17 cellular contexts compared by ENCODE assay signal in the genomic region with DNA sequence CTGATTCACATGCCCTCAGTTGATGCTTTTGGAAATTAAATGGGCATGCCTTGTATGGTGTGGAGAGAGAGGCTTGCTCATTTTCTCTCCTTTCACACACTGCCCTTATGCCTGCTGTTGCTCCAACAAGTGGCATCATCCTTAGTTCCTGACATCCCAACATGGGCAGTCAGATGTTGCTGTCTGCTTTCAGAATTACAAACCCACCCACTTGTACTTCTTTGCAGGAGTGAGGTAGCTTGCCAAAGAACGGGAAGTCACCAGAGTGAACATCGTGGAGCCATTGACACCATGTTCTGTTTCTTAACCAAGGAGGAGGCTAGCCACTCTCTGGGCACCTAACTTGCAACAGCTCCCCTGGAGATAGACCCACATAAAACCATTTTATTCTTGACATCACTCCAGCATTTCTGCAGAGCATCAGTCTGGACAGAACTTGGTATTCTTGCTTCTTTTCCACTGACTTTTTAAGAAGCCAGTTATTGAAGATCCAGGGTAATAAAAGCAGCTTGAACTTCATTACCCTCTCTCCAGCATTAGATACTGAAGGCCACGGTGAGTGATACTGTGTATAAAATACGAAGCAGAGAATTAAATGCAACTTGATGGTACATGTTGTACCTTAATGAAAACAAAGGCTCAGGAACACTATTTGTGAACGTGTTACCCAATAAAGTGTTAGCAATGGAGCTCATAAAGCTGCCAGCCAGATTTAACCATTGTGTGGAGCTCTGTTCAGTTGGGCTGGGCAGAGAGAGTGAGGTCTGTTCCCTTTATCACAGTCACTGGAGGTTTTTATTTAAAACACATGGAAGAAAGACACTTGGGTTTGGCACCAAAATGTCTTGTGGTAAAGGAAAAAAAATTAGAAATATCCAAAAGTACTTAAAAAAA.
"Had no signal": no experiment of that assay in that cellular context is flagged by ENCODE, and none has a peak within 500 bp of the region (broad histone marks: within the 10 kb centered on the region; RNA-seq: fewer than 3 reads in every experiment).

No MANE protein-coding gene starts in this region.

- DNase-seq: activated CD4-positive, alpha-beta T cell treated with anti-CD3 and anti-CD28 coated beads, Interleukin-2, amount 10 ng/mL, durations not matched to agents 7 days and 5 days; activated CD8-positive, alpha-beta memory T cell treated with anti-CD3 and anti-CD28 coated beads for 24 hours; activated naive CD8-positive, alpha-beta T cell treated with anti-CD3 and anti-CD28 coated beads for 36 hours; brain microvascular endothelial cell; mammary epithelial cell; mucosa of descending colon; natural killer cell; occipital lobe; right lobe of liver; stimulated activated naive CD8-positive, alpha-beta T cell treated with anti-CD3 and anti-CD28 coated beads, Interleukin-15, Interleukin-2, amounts not matched to agents 100 U/mL and 50 U/mL, for 24 hours; upper lobe of left lung had no signal

- H3K27me3 Mint-ChIP-seq: activated naive CD8-positive, alpha-beta T cell treated with anti-CD3 and anti-CD28 coated beads for 36 hours had no signal

- H3K9me3 Mint-ChIP-seq: activated CD4-positive, alpha-beta T cell treated with anti-CD3 and anti-CD28 coated beads, Interleukin-2, amount 10 ng/mL, durations not matched to agents 7 days and 5 days; activated naive CD8-positive, alpha-beta T cell treated with anti-CD3 and anti-CD28 coated beads for 36 hours; central memory CD8-positive, alpha-beta T cell; natural killer cell; T-helper 2 cell treated with Interferon-gamma antibody and Interleukin-4, amounts not matched to agents 5 μg/mL and 100 μg/mL, for 36 hours had no signal

- H3K27me3 ChIP-seq: brain microvascular endothelial cell, right lobe of liver, upper lobe of left lung had no signal

- H3K27ac Mint-ChIP-seq: activated CD4-positive, alpha-beta T cell treated with anti-CD3 and anti-CD28 coated beads, Interleukin-2, amount 10 ng/mL, durations not matched to agents 7 days and 5 days; activated naive CD8-positive, alpha-beta T cell treated with anti-CD3 and anti-CD28 coated beads for 36 hours; natural killer cell; progenitor cell of endocrine pancreas; T-helper 2 cell treated with Interferon-gamma antibody and Interleukin-4, amounts not matched to agents 5 μg/mL and 100 μg/mL, for 36 hours had no signal

- H3K4me1 ChIP-seq: esophagus muscularis mucosa, right lobe of liver, upper lobe of left lung had no signal

- H3K4me1 Mint-ChIP-seq: activated CD4-positive, alpha-beta T cell treated with anti-CD3 and anti-CD28 coated beads, Interleukin-2, amount 10 ng/mL, durations not matched to agents 7 days and 5 days; activated naive CD8-positive, alpha-beta T cell treated with anti-CD3 and anti-CD28 coated beads for 36 hours; natural killer cell had no signal

- H3K9me3 ChIP-seq: esophagus muscularis mucosa, mucosa of descending colon, right lobe of liver, upper lobe of left lung had no signal

- H3K27ac ChIP-seq: brain microvascular endothelial cell, coronary artery, esophagus muscularis mucosa, right lobe of liver, upper lobe of left lung had no signal

- H3K36me3 ChIP-seq: brain microvascular endothelial cell, esophagus muscularis mucosa, right lobe of liver, upper lobe of left lung had no signal

- H3K4me3 ChIP-seq: coronary artery, esophagus muscularis mucosa, mucosa of descending colon, right lobe of liver, upper lobe of left lung had no signal

- H3K4me3 Mint-ChIP-seq: activated CD4-positive, alpha-beta T cell treated with anti-CD3 and anti-CD28 coated beads, Interleukin-2, amount 10 ng/mL, durations not matched to agents 7 days and 5 days; activated naive CD8-positive, alpha-beta T cell treated with anti-CD3 and anti-CD28 coated beads for 36 hours; central memory CD8-positive, alpha-beta T cell; natural killer cell; T-helper 2 cell treated with Interferon-gamma antibody and Interleukin-4, amounts not matched to agents 5 μg/mL and 100 μg/mL, for 36 hours had no signal

- ATAC-seq: left colon; mucosa of descending colon; natural killer cell; right lobe of liver; stimulated activated naive CD8-positive, alpha-beta T cell treated with anti-CD3 and anti-CD28 coated beads, Interleukin-15, Interleukin-2, amounts not matched to agents 100 U/mL and 50 U/mL, for 24 hours had no signal
